Comparison of ENCODE assay signal across 8 cellular contexts in the genomic region with DNA sequence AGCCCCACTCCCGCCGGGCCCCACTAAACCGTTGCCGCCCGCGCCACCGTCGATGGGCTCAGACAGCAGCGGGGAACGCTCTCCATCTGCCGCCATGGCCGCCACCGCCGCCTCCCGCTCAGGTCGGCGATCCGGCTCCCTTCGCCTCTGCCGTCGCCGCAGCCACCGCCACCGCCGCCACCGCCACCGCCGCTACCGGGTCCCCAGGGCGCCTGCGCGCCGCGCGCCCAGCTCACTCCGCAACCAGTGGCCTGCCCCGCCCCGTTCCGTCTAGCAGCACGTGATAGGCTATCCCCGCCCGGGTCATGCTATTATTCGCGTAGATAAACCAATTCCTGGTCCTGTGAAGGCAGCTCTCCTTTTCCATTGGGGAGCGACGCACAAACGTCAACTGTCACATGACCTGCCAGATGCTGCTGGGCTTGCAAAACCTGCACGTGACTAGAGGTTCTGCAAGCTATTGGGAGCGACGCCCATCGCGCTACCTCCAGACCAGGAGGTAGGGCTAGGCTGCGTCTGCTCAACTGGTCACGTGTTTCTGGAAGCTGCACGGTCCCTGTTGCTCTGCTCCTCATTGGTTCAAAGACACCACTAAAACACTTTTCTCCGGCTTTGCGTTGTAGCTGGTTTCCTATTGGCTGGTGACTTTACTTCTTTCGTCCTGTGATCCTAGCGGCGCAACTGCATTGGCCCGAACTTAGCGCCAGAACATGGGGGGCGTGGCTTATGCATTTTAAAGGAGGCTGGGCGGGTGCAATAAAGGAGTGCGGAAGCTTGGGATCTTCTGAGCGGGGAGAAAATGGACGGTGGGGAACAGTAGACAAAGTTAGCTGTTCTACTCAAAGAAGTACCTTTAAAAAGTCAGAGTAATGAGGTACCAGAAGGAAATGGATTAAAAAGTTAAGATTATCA. TPM values are rescaled to one million over a fixed set of nuclear protein-coding genes. Genes with fewer than 3 reads are reported as not detected.
DNase-seq lines count a peak whose midpoint lies in the region; TF ChIP-seq lines count a peak whose summit lies in the region.

A gene (minus strand): TSS at position 205 of the 912 bp plus-strand sequence. CDS start 109 bp downstream, at position 96.

- peaks cover 29% of the 10 kb centered on the region for H3K4me1 Mint-ChIP-seq in activated naive CD4-positive, alpha-beta T cell treated with anti-CD3 and anti-CD28 coated beads for 36 hours (ENCODE audit: low read depth)

- TF ChIP-seq CTCF in HFF-Myc (IDR thresholded peaks at IDR 0.05; ENCODE audit: low read depth, low read length, missing control alignments) = no peak

- DNase-seq in GM03348 (ENCODE audit: low spot score) (peak; percentile 96), HFF-Myc (ENCODE audit: extremely low read depth, low read depth) (peak; percentile 100), NAMALWA (ENCODE audit: low spot score) (peak; percentile 100), SK-N-DZ (ENCODE audit: low spot score) (peak; percentile 100), foreskin melanocyte (peak; percentile 100)
- DNase-seq in activated naive CD4-positive, alpha-beta T cell treated with anti-CD3 and anti-CD28 coated beads for 36 hours = peak; percentile 99

- H3K9me3 ChIP-seq in neuron (ENCODE audit: low read length) = no peaks in the 10 kb centered on the region
- no peaks in the 10 kb centered on the region for H3K9me3 ChIP-seq in subcutaneous abdominal adipose tissue (ENCODE audit: control insufficient read depth in 5 of 5, low read length in 5 of 5)

- no peak within 1 kb of the TSS for H2AFZ ChIP-seq in neuron (ENCODE audit: low read depth, low read length)

- no peaks in the 10 kb centered on the region for H3K27me3 Mint-ChIP-seq in activated naive CD4-positive, alpha-beta T cell treated with anti-CD3 and anti-CD28 coated beads for 36 hours (ENCODE audit: low read depth)

- H3K36me3 Mint-ChIP-seq in activated naive CD4-positive, alpha-beta T cell treated with anti-CD3 and anti-CD28 coated beads for 36 hours (ENCODE audit: low read depth) = peaks cover 29% of the 10 kb centered on the region

- H3K4me3 ChIP-seq in HFF-Myc (replicated peaks; ENCODE audit: low read depth, low read length) (peak within 1 kb of the TSS; percentile 83), neuron (ENCODE audit: low read length) (peak within 1 kb of the TSS; percentile 97), subcutaneous abdominal adipose tissue (ENCODE audit: low read depth in 1 of 5, low read length in 5 of 5) (peak within 1 kb of the TSS; percentile 70 to 95 (median 85))

- no peaks in the 10 kb centered on the region for H3K9me3 Mint-ChIP-seq in activated naive CD4-positive, alpha-beta T cell treated with anti-CD3 and anti-CD28 coated beads for 36 hours

- peak within 1 kb of the TSS; percentile 96 for H3K27ac Mint-ChIP-seq in activated naive CD4-positive, alpha-beta T cell treated with anti-CD3 and anti-CD28 coated beads for 36 hours

- peaks cover 3% of the 10 kb centered on the region for H3K27me3 ChIP-seq in neuron (ENCODE audit: insufficient read depth, low read length)
- H3K27me3 ChIP-seq in subcutaneous abdominal adipose tissue (ENCODE audit: control insufficient read depth in 5 of 5, insufficient read depth in 4 of 5, low read length in 5 of 5) = no peaks in the 10 kb centered on the region

- H3K9ac ChIP-seq in subcutaneous abdominal adipose tissue (ENCODE audit: low read length in 5 of 5) = peak within 1 kb of the TSS; percentile 79 to 94 (median 87)

- intact Hi-C loops in activated naive CD4-positive, alpha-beta T cell treated with anti-CD3 and anti-CD28 coated beads for 36 hours (cut with micrococcal nuclease) = loop anchor here (1.0 to 10.0 kb wide), 9 partner anchors 8 to 806 kb away; a partner anchor contains a TSS

- H3K4me1 ChIP-seq in neuron (ENCODE audit: insufficient read depth, low read length) (peaks cover 26% of the 10 kb centered on the region), subcutaneous abdominal adipose tissue (ENCODE audit: control insufficient read depth in 5 of 5, insufficient read depth in 5 of 5, low read length in 5 of 5) (peaks cover 8 to 34% (median 31%) of the 10 kb centered on the region in 5 donors)

- H3K27ac ChIP-seq in subcutaneous abdominal adipose tissue (ENCODE audit: low read depth, low read length) = peak within 1 kb of the TSS; percentile 79

- H3K36me3 ChIP-seq in neuron (ENCODE audit: insufficient read depth, low read length) = peaks cover 36% of the 10 kb centered on the region
- H3K36me3 ChIP-seq in subcutaneous abdominal adipose tissue (ENCODE audit: control insufficient read depth in 5 of 5, insufficient read depth in 5 of 5, low read length in 5 of 5) = peaks cover 12 to 33% (median 30%) of the 10 kb centered on the region in 5 donors

- peak within 1 kb of the TSS; percentile 92 for H3K4me3 Mint-ChIP-seq in activated naive CD4-positive, alpha-beta T cell treated with anti-CD3 and anti-CD28 coated beads for 36 hours

- CTCF ChIA-PET in activated naive CD4-positive, alpha-beta T cell treated with anti-CD3 and anti-CD28 coated beads for 36 hours (lab: Charles Lee) = interaction anchor here (0.6 to 3.2 kb wide), 6 partner anchors 8 to 405 kb away, joined by 3 to 16 read pairs (median 4); a partner anchor contains a TSS

RNA-seq across cellular contexts. Expression of the gene that starts here (rescaled TPM):
- polyA plus RNA-seq in SK-N-DZ (2014; cell fraction: cytosol; rRNA removed) = 27.7 and 34.4 TPM in 2 replicates
- 78.2 and 122 TPM in 2 replicates for polyA plus RNA-seq in SK-N-DZ (2014; cell fraction: nucleus; rRNA removed)
- total RNA-seq in activated naive CD4-positive, alpha-beta T cell treated with anti-CD3 and anti-CD28 coated beads for 36 hours = 10 to 100 TPM; 31.6 to 32.3 TPM

Comparison
In these comparisons a context has a peak if more than half of its experiments do, and no peak if none do; other contexts are left out.
1. Peak in every context shown above with its lines: DNase-seq, H3K4me3 ChIP-seq and H3K27ac ChIP-seq.